In the genomic region with DNA sequence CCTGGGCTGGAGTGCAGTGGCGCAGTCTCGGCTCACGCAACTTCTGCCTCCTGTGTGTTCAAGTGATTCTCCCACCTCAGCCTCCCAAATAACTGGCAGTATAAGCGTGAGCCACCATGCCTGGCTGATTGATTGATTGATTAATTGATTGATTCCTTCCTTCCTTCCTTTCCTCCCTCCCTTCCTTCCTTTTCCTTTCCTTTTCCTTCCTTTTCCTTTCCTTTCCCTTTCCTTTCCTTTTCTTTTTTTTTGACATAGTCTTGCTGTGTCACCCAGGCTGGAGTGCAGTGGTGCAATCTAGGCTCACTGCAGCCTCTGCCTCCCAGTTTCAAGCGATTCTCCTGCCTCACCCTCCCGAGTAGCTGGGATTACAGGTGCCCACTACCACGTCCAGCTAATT, we compare ENCODE assay signal across 17 cellular contexts. TPM values are rescaled to one million over a fixed set of nuclear protein-coding genes. Genes with fewer than 3 reads are reported as not detected.
"Had no signal": no experiment of that assay in that cellular context is flagged by ENCODE, and none has a peak within 500 bp of the region (broad histone marks: within the 10 kb centered on the region; RNA-seq: fewer than 3 reads in every experiment).

No MANE protein-coding gene starts in this region.

RNA-seq across cellular contexts. Expression of a gene that starts 30.4 kb away (rescaled TPM):
- total RNA-seq: colonic mucosa, dermis microvascular lymphatic vessel endothelial cell, esophagus mucosa, esophagus squamous epithelium, gastrocnemius medialis, glomerular endothelial cell, heart right ventricle, left cardiac atrium, left lung, left ventricle myocardium superior, lower leg skin, lower lobe of right lung, lung microvascular endothelial cell, mesenteric fat pad, mesothelial cell of epicardium, mucosa of descending colon, myocyte had no signal
- polyA plus RNA-seq: heart right ventricle had no signal
